ENCODE assay signal across 21 cellular contexts in genomic region chr11:68826726-68827125, GRCh38.
"Had no signal": no experiment of that assay in that cellular context is flagged by ENCODE, and none has a peak within 500 bp of the region (broad histone marks: within the 10 kb centered on the region; RNA-seq: fewer than 3 reads in every experiment).

No MANE protein-coding gene starts in this region.

- ATAC-seq: activated naive CD4-positive, alpha-beta T cell treated with anti-CD3 and anti-CD28 coated beads, Interleukin-2, amount 50 U/mL, for 72 hours; activated T-cell treated with anti-CD3 and anti-CD28 coated beads, Interleukin-2, amount 50 U/mL, for 4 hours had no signal

- H3K27me3 ChIP-seq: brain microvascular endothelial cell, cardiac muscle cell, SJSA1 had no signal

- DNase-seq: activated CD4-positive, alpha-beta T cell treated with anti-CD3 and anti-CD28 coated beads for 48 hours; activated CD4-positive, alpha-beta T cell treated with anti-CD3 and anti-CD28 coated beads, Interleukin-2, amount 50 U/mL, for 4 hours; activated CD4-positive, CD25-positive, alpha-beta regulatory T cell treated with anti-CD3 and anti-CD28 coated beads, Interleukin-2, amount 50 U/mL, for 72 hours; activated CD8-positive, alpha-beta memory T cell treated with anti-CD3 and anti-CD28 coated beads for 24 hours; activated effector memory CD4-positive, alpha-beta T cell treated with anti-CD3 and anti-CD28 coated beads, Interleukin-2, amount 50 U/mL, for 16 hours; activated naive CD4-positive, alpha-beta T cell treated with Interleukin-2 at 50 U/mL for 16 hours; activated T-cell treated with anti-CD3 and anti-CD28 coated beads, Interleukin-2, amount 50 U/mL, for 4 hours; brain microvascular endothelial cell; Kasumi-1; KBM-7; NCI-H1105 treated with DMSO at 0.1 percent for 48 hours; NCI-H146; NCI-H1930; NCI-H2171 treated with DMSO at 0.1 percent for 48 hours; NCI-H226; NCI-H526; NCI-H82; SHP77 had no signal

- H3K4me1 ChIP-seq: SJSA1 had no signal

- H3K9me3 ChIP-seq: SJSA1 had no signal

- H3K36me3 ChIP-seq: brain microvascular endothelial cell, cardiac muscle cell had no signal

- H3K27ac ChIP-seq: brain microvascular endothelial cell, cardiac muscle cell, SJSA1 had no signal

- H3K4me3 ChIP-seq: cardiac muscle cell, SJSA1 had no signal
